8 cellular contexts compared by ENCODE assay signal in the genomic region with DNA sequence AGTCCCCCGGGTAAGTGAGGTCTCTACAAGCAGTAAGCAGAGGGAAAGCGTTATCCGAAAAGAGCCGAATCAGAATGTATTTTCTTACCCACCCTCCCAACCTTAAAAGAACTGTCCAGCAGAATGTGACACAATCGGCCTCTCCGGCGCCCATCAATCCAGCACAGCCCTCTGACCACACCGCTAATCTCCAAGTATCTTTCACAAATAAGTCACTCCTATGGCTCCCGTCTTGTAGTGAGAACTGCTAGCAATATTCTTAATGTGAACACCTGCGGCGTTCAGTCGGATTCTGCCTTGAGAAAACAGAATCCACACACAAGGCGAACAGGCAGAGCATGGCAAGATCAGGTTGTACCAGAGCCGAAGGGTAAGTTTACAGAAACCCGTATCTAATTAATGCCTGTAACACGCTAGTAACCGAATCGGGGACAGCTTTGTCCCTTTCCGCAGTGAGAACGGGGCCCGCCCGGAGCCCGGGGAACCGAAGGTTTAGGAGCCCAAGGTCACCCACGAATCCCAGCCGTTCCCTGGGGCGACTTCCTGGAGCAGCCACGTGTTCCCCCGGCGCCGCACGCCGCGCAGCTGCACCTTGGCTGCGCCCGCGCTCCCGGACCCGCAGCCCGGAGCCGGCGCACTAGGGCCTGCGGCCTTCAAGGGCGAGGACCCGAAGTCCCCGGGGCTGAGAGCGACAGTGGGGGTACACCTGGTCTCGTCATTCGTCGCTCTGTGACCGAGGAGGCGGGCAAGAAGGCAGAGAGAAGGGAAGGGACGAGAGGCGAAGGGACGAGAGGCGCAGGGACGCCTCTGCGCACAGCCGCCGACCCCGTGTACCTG. TPM values are rescaled to one million over a fixed set of nuclear protein-coding genes. Genes with fewer than 3 reads are reported as not detected.
DNase-seq lines count a peak whose midpoint lies in the region; ATAC-seq and TF ChIP-seq lines count a peak whose summit lies in the region.

No MANE protein-coding gene starts in this region.

- peak overlapping the region; percentile 74 for H3K27ac ChIP-seq in epithelial cell of prostate

- DNase-seq in AG09309 (ENCODE audit: low read depth), result no peak
- peak; percentile 81 for DNase-seq in NCI-H82 (lab: John Stamatoyannopoulos, UW)
- peak; percentile 48 for DNase-seq in activated T-cell treated with anti-CD3 and anti-CD28 coated beads for 24 hours (ENCODE audit: low read depth)
- no peak for DNase-seq in epithelial cell of prostate (ENCODE audit: low read depth, low spot score)
- DNase-seq in mucosa of gallbladder (ENCODE audit: low spot score), result peak; percentile 68
- peak; percentile 69 for DNase-seq in stimulated activated CD8-positive, alpha-beta memory T cell treated with anti-CD3 and anti-CD28 coated beads, Interleukin-4, amount 100 ng/mL, for 48 hours

- no peak for TF ChIP-seq CTCF in AG09309 (IDR thresholded peaks at IDR 0.05; ENCODE audit: control insufficient read depth, insufficient read depth, low read depth, low read length, missing control alignments)

- H3K4me3 ChIP-seq in AG09309 (ENCODE audit: control insufficient read depth, low read depth, low read length), result peak overlapping the region; percentile 95

- peak; percentile 47 for ATAC-seq in GM19035 (IDR thresholded peaks at IDR 0.05; ENCODE audit: unreplicated experiment)
- ATAC-seq in HG03354 (IDR thresholded peaks at IDR 0.05; ENCODE audit: poor library complexity, severe bottlenecking, unreplicated experiment), result peak; percentile 56

RNA-seq across cellular contexts. Expression of gene TFRC, which starts 0.7 kb away (rescaled TPM):
- total RNA-seq in mucosa of gallbladder, result 154 TPM

Comparison
In these comparisons a context has a peak if more than half of its experiments do, and no peak if none do; other contexts are left out.
1. DNase-seq: peak in NCI-H82 (single experiment), activated T-cell treated with anti-CD3 and anti-CD28 coated beads for 24 hours (single experiment), mucosa of gallbladder (single experiment) and stimulated activated CD8-positive, alpha-beta memory T cell treated with anti-CD3 and anti-CD28 coated beads, Interleukin-4, amount 100 ng/mL, for 48 hours (single experiment); none in AG09309 (single experiment) and epithelial cell of prostate (single experiment).